Comparison of ENCODE assay signal across 19 cellular contexts in the genomic region with DNA sequence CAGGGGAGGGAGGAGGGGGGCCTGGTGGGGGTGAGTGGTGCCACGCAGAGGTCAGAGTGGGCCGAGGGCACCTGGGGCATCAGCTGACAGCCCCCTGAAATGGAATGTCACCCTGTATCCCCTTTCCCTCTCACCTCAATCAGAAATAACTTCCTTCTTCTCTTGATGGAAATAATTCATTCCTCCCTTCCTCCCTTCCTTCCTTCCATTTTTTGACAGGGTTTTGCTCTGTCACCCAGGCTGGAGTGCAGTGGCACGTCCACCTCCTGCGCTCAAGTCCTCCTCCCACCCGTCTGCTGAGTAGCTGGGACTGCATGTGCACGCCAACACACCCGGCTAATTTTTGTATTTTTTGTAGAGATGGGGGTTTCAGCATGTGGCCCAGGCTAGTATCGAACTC. TPM values are rescaled to one million over a fixed set of nuclear protein-coding genes. Genes with fewer than 3 reads are reported as not detected.
DNase-seq lines count a peak whose midpoint lies in the region; ATAC-seq, FAIRE-seq and TF ChIP-seq lines count a peak whose summit lies in the region.
"Had no signal": no experiment of that assay in that cellular context is flagged by ENCODE, and none has a peak within 500 bp of the region (broad histone marks: within the 10 kb centered on the region; RNA-seq: fewer than 3 reads in every experiment).

No MANE protein-coding gene starts in this region.

- FAIRE-seq in small intestine (lab: Jason Lieb, UNC): no peak

- no peak overlapping the region for H3K4me3 Mint-ChIP-seq in activated T-cell treated with anti-CD3 and anti-CD28 coated beads, Interleukin-2, amount 50 U/mL, for 72 hours
- peak overlapping the region; percentile 22 for H3K4me3 Mint-ChIP-seq in T-helper 17 cell
- H3K4me3 Mint-ChIP-seq in chondrocyte (ENCODE audit: unreplicated experiment): no peak overlapping the region
- H3K4me3 Mint-ChIP-seq in stimulated activated effector memory CD8-positive, alpha-beta T cell treated with anti-CD3 and anti-CD28 coated beads, Interleukin-12 subunit alpha, Interleukin-12 subunit beta, amount 100 ng/mL, for 72 hours: no peak overlapping the region

- H3K4me1 Mint-ChIP-seq in activated T-cell treated with anti-CD3 and anti-CD28 coated beads, Interleukin-2, amount 50 U/mL, for 72 hours (ENCODE audit: low read depth): peaks cover 7% of the 10 kb centered on the region
- H3K4me1 Mint-ChIP-seq in T-helper 17 cell (peaks cover 2% of the 10 kb centered on the region), chondrocyte (ENCODE audit: low read depth) (peaks cover 14% of the 10 kb centered on the region)
- peaks cover 5% of the 10 kb centered on the region for H3K4me1 Mint-ChIP-seq in stimulated activated effector memory CD8-positive, alpha-beta T cell treated with anti-CD3 and anti-CD28 coated beads, Interleukin-12 subunit alpha, Interleukin-12 subunit beta, amount 100 ng/mL, for 72 hours

- peak overlapping the region; percentile 81 for H3K27ac Mint-ChIP-seq in activated T-cell treated with anti-CD3 and anti-CD28 coated beads, Interleukin-2, amount 50 U/mL, for 72 hours
- H3K27ac Mint-ChIP-seq in T-helper 17 cell (peak overlapping the region; percentile 48), chondrocyte (ENCODE audit: unreplicated experiment) (peak overlapping the region; percentile 41)
- peak overlapping the region; percentile 89 for H3K27ac Mint-ChIP-seq in stimulated activated effector memory CD8-positive, alpha-beta T cell treated with anti-CD3 and anti-CD28 coated beads, Interleukin-12 subunit alpha, Interleukin-12 subunit beta, amount 100 ng/mL, for 72 hours

- ATAC-seq in activated T-cell treated with anti-CD3 and anti-CD28 coated beads, Interleukin-2, amount 50 U/mL, for 72 hours (replicated peaks in 1 of 2): peak; percentile 15 to 21
- ATAC-seq in T-helper 17 cell (no peak), upper lobe of right lung (no peak)
- no peak for ATAC-seq in stimulated activated effector memory CD8-positive, alpha-beta T cell treated with anti-CD3 and anti-CD28 coated beads, Interleukin-12 subunit alpha, Interleukin-12 subunit beta, amount 100 ng/mL, for 72 hours
- ATAC-seq: lower lobe of right lung had no signal

- TF ChIP-seq CTCF in chondrocyte (IDR thresholded peaks at IDR 0.05) (no peak), upper lobe of right lung (IDR thresholded peaks at IDR 0.05) (no peak)

- no peaks in the 10 kb centered on the region for H3K27me3 Mint-ChIP-seq in activated T-cell treated with anti-CD3 and anti-CD28 coated beads, Interleukin-2, amount 50 U/mL, for 72 hours (ENCODE audit: low read depth)
- H3K27me3 Mint-ChIP-seq in T-helper 17 cell: no peaks in the 10 kb centered on the region
- no peaks in the 10 kb centered on the region for H3K27me3 Mint-ChIP-seq in chondrocyte (ENCODE audit: low read depth)

- no peaks in the 10 kb centered on the region for H3K36me3 ChIP-seq in upper lobe of right lung
- no peaks in the 10 kb centered on the region for H3K36me3 ChIP-seq in small intestine (ENCODE audit: control insufficient read depth in 2 of 2, insufficient read depth in 2 of 2, low read length in 2 of 2)
- H3K36me3 ChIP-seq: lower lobe of right lung had no signal

- peaks cover 0 to 2% of the 10 kb centered on the region in 2 donors for H3K9me3 Mint-ChIP-seq in activated T-cell treated with anti-CD3 and anti-CD28 coated beads, Interleukin-2, amount 50 U/mL, for 72 hours
- H3K9me3 Mint-ChIP-seq in chondrocyte (ENCODE audit: low read depth): peaks cover 7% of the 10 kb centered on the region
- no peaks in the 10 kb centered on the region for H3K9me3 Mint-ChIP-seq in stimulated activated effector memory CD8-positive, alpha-beta T cell treated with anti-CD3 and anti-CD28 coated beads, Interleukin-12 subunit alpha, Interleukin-12 subunit beta, amount 100 ng/mL, for 72 hours

- H3K36me3 Mint-ChIP-seq in activated T-cell treated with anti-CD3 and anti-CD28 coated beads, Interleukin-2, amount 50 U/mL, for 72 hours (ENCODE audit: insufficient read depth in 2 of 2): peaks cover 2 to 6% of the 10 kb centered on the region in 2 donors
- H3K36me3 Mint-ChIP-seq in T-helper 17 cell (ENCODE audit: low read depth): peaks cover 5% of the 10 kb centered on the region
- peaks cover 2% of the 10 kb centered on the region for H3K36me3 Mint-ChIP-seq in chondrocyte (ENCODE audit: low read depth)
- H3K36me3 Mint-ChIP-seq in stimulated activated effector memory CD8-positive, alpha-beta T cell treated with anti-CD3 and anti-CD28 coated beads, Interleukin-12 subunit alpha, Interleukin-12 subunit beta, amount 100 ng/mL, for 72 hours: no peaks in the 10 kb centered on the region

- intact Hi-C loops in upper lobe of right lung (cut with DNase I): no loop called here

- H3K27me3 ChIP-seq in upper lobe of right lung (no peaks in the 10 kb centered on the region), small intestine (ENCODE audit: control insufficient read depth in 2 of 2, insufficient read depth in 2 of 2, low read length in 2 of 2) (no peaks in the 10 kb centered on the region)

- DNase-seq in activated T-cell treated with anti-CD3 and anti-CD28 coated beads, Interleukin-2, amount 50 U/mL, for 72 hours: no peak
- no peak for DNase-seq in activated T-cell treated with anti-CD3 and anti-CD28 coated beads, Interleukin-2, amount 50 U/mL, for 48 hours
- no peak for DNase-seq in T-helper 17 cell
- DNase-seq in chondrocyte (ENCODE audit: low spot score): no peak
- DNase-seq in stimulated activated effector memory CD8-positive, alpha-beta T cell treated with anti-CD3 and anti-CD28 coated beads, Interleukin-12 subunit alpha, Interleukin-12 subunit beta, amount 100 ng/mL, for 72 hours (ENCODE audit: low spot score in 2 of 2): peak in 1 of 2 donors; percentile 15
- DNase-seq in upper lobe of right lung: no peak
- DNase-seq in small intestine: no peak
- DNase-seq in NCI-H1436 treated with DMSO at 0.1 percent for 48 hours (lab: John Stamatoyannopoulos, UW): no peak
- DNase-seq: ACHN, foreskin melanocyte, GF-D8, hippocampal formation, islet precursor cell, lower lobe of right lung, NCI-H1105 treated with DMSO at 0.1 percent for 48 hours, NCI-H524 treated with DMSO at 0.1 percent for 48 hours, retina had no signal

- H3K4me1 ChIP-seq in upper lobe of right lung (no peaks in the 10 kb centered on the region), small intestine (ENCODE audit: control insufficient read depth in 2 of 2, insufficient read depth in 1 of 2, low read depth in 1 of 2, low read length in 1 of 2) (no peaks in the 10 kb centered on the region)
- H3K4me1 ChIP-seq: lower lobe of right lung had no signal

- H3K4me3 ChIP-seq in upper lobe of right lung (no peak overlapping the region), small intestine (ENCODE audit: low read depth in 1 of 2, low read length in 2 of 2) (no peak overlapping the region)
- H3K4me3 ChIP-seq: lower lobe of right lung had no signal

- H3K9me3 ChIP-seq in T-helper 17 cell (ENCODE audit: control insufficient read depth, low read length, poor library complexity, severe bottlenecking): no peaks in the 10 kb centered on the region
- H3K9me3 ChIP-seq in upper lobe of right lung: no peaks in the 10 kb centered on the region
- H3K9me3 ChIP-seq in small intestine (ENCODE audit: control insufficient read depth, low read depth): no peaks in the 10 kb centered on the region
- H3K9me3 ChIP-seq: lower lobe of right lung had no signal

- H3K27ac ChIP-seq in upper lobe of right lung (no peak overlapping the region), small intestine (ENCODE audit: low read depth in 1 of 2, low read length in 1 of 2) (no peak overlapping the region)
- H3K27ac ChIP-seq: C4-2B, HL-60, lower lobe of right lung had no signal

- WGBS in small intestine, 3 donors: 82 to 90% (median 87%) methylated on average over 7 to 8 of the region's 8 CpGs

RNA-seq across cellular contexts. Expression of a gene that starts 48.4 kb away (rescaled TPM):
- total RNA-seq in activated T-cell treated with anti-CD3 and anti-CD28 coated beads, Interleukin-2, amount 50 U/mL, for 72 hours: 1 to 10 TPM; 2.8 to 3.8 TPM
- total RNA-seq in T-helper 17 cell (1 to 10 TPM in 1 of 2 donors, under 1 TPM in 1; 0.85 to 1.0 TPM), chondrocyte (3.3 to 8.0 TPM (median 7.4 TPM) in 3 replicates), upper lobe of right lung (3.6 TPM)
- 1 to 10 TPM in 1 of 3 donors, under 1 TPM in 2; 0.22 to 2.1 (median 0.54) TPM for polyA plus RNA-seq in small intestine

RNA-seq across cellular contexts. Expression of a gene that starts 53.5 kb away (rescaled TPM):
- total RNA-seq in activated T-cell treated with anti-CD3 and anti-CD28 coated beads, Interleukin-2, amount 50 U/mL, for 72 hours: 1 to 10 TPM; 2.4 to 3.2 TPM
- total RNA-seq in T-helper 17 cell (10 to 100 TPM in 1 of 2 donors, 1 to 10 TPM in 1; 2.7 to 26.1 TPM), chondrocyte (0.21 to 0.32 TPM in 2 of 3 replicates, not detected in the other), upper lobe of right lung (10.0 TPM)
- 1 to 10 TPM in 2 of 3 donors, under 1 TPM in 1; 0.89 to 2.7 (median 2.7) TPM for polyA plus RNA-seq in small intestine

Comparison
In these comparisons a context has a peak if more than half of its experiments do, and no peak if none do; other contexts are left out.
1. ATAC-seq: peak in activated T-cell treated with anti-CD3 and anti-CD28 coated beads, Interleukin-2, amount 50 U/mL, for 72 hours (2 of 2); none in T-helper 17 cell (single experiment), stimulated activated effector memory CD8-positive, alpha-beta T cell treated with anti-CD3 and anti-CD28 coated beads, Interleukin-12 subunit alpha, Interleukin-12 subunit beta, amount 100 ng/mL, for 72 hours (single experiment) and upper lobe of right lung (single experiment).
2. Peak in every context shown above with its lines, with median percentiles within 50 percentile points of each other: H3K27ac Mint-ChIP-seq.